In genomic region chr14:36747411-36748184, GRCh38 we compare ENCODE assay signal across 10 cellular contexts.
DNase-seq lines count a peak whose midpoint lies in the region; ATAC-seq and TF ChIP-seq lines count a peak whose summit lies in the region.
"Had no signal": no experiment of that assay in that cellular context is flagged by ENCODE, and none has a peak within 500 bp of the region (broad histone marks: within the 10 kb centered on the region; RNA-seq: fewer than 3 reads in every experiment).

No MANE protein-coding gene starts in this region.

- H3K4me3 ChIP-seq in Caco-2 (ENCODE audit: low read depth, low read length) (no peak overlapping the region), adipocyte (ENCODE audit: low read length) (no peak overlapping the region), left lung (no peak overlapping the region), psoas muscle (no peak overlapping the region)

- H3K4me3 Mint-ChIP-seq in Caco-2 (ENCODE audit: unreplicated experiment) (no peak overlapping the region), HFFc6 (no peak overlapping the region)

- intact Hi-C loops in Caco-2 (cut with micrococcal nuclease; ENCODE audit: unreplicated experiment) (no loop called here), left lung (cut with DNase I) (no loop called here), psoas muscle (cut with DNase I) (no loop called here)

- POLR2A ChIA-PET in Caco-2 (lab: Charles Lee), result no interaction called here

- peaks cover 4% of the 10 kb centered on the region for H3K9me3 ChIP-seq in Caco-2
- peaks cover 9% of the 10 kb centered on the region for H3K9me3 ChIP-seq in adipocyte (ENCODE audit: control insufficient read depth, low read length)
- H3K9me3 ChIP-seq in left lung, result peaks cover 0 to 25% of the 10 kb centered on the region in 2 donors
- H3K9me3 ChIP-seq in psoas muscle, result peaks cover 13% of the 10 kb centered on the region

- no peak overlapping the region for H3K9ac ChIP-seq in adipocyte (ENCODE audit: low read length)

- H3K36me3 ChIP-seq in Caco-2 (ENCODE audit: control insufficient read depth, insufficient read depth, low read length) (no peaks in the 10 kb centered on the region), adipocyte (ENCODE audit: control insufficient read depth, insufficient read depth, low read length, severe bottlenecking) (no peaks in the 10 kb centered on the region), left lung (no peaks in the 10 kb centered on the region), psoas muscle (ENCODE audit: insufficient read depth in 1 of 2, low read depth in 1 of 2) (no peaks in the 10 kb centered on the region)

- H3K4me1 Mint-ChIP-seq in Caco-2 (ENCODE audit: low read depth, unreplicated experiment), result no peaks in the 10 kb centered on the region
- no peaks in the 10 kb centered on the region for H3K4me1 Mint-ChIP-seq in HFFc6 (ENCODE audit: low read depth)

- CTCF ChIA-PET in Caco-2 (lab: Charles Lee), result interaction anchor here (0.6 to 1.5 kb wide), 5 partner anchors 18 to 781 kb away, joined by 3 to 4 read pairs (median 3); no protein-coding TSS in a partner anchor

- no TSS peak for BruUV-seq in Caco-2 (replicated peaks; lab: Mats Ljungman, UMichigan)

- no peak overlapping the region for H3K27ac Mint-ChIP-seq in Caco-2 (ENCODE audit: unreplicated experiment)
- no peak overlapping the region for H3K27ac Mint-ChIP-seq in HFFc6

- WGBS in psoas muscle, 3 donors, result 42 to 46% (median 45%) methylated on average over 8 of the region's 8 CpGs

- ATAC-seq in left lung, result peak; percentile 21
- ATAC-seq in psoas muscle, result no peak

- peaks cover 11% of the 10 kb centered on the region; the same call in 1 of the 2 replicates for H3K4me1 ChIP-seq in Caco-2
- H3K4me1 ChIP-seq in adipocyte (ENCODE audit: control insufficient read depth, insufficient read depth, low read length), result no peaks in the 10 kb centered on the region
- no peaks in the 10 kb centered on the region for H3K4me1 ChIP-seq in left lung
- no peaks in the 10 kb centered on the region for H3K4me1 ChIP-seq in psoas muscle

- H3K36me3 Mint-ChIP-seq in Caco-2 (ENCODE audit: insufficient read depth, unreplicated experiment) (no peaks in the 10 kb centered on the region), HFFc6 (ENCODE audit: low read depth) (no peaks in the 10 kb centered on the region)

- DNase-seq in Caco-2 (peak in 1 of 2 experiments; percentile 16), HFFc6 (peak; percentile 1), adipocyte (ENCODE audit: low read depth) (peak; percentile 53), left lung (no peak), DMS153 treated with DMSO at 0.1 percent for 48 hours (lab: John Stamatoyannopoulos, UW; ENCODE audit: unreplicated experiment) (no peak), psoas muscle (no peak), NCI-H1048 (lab: John Stamatoyannopoulos, UW) (no peak)
- DNase-seq in stimulated activated naive CD4-positive, alpha-beta T cell treated with Interleukin-2 at 50 U/mL for 16 hours (lab: John Stamatoyannopoulos, UW), result no peak
- DNase-seq: activated CD4-positive, alpha-beta T cell treated with anti-CD3 and anti-CD28 coated beads, Interleukin-2, amount 50 U/mL, for 4 hours; stimulated activated CD4-positive, alpha-beta T cell treated with anti-CD3 and anti-CD28 coated beads, Interleukin-15, amount 100 ng/mL, for 24 hours had no signal

- TF ChIP-seq CTCF in Caco-2 (IDR thresholded peaks at IDR 0.05; ENCODE audit: insufficient read depth in 1 of 2, low read depth in 1 of 2, low read length in 1 of 2, severe bottlenecking in 1 of 2, unreplicated experiment in 1 of 2), result peak; percentile 47 to 67
- peak; percentile 80 for TF ChIP-seq CTCF in HFFc6 (IDR thresholded peaks at IDR 0.05)
- TF ChIP-seq CTCF in left lung (IDR thresholded peaks at IDR 0.05), result peak in 1 of 2 donors; percentile 31
- TF ChIP-seq CTCF in psoas muscle (IDR thresholded peaks at IDR 0.05), result no peak

- H3K27me3 ChIP-seq in Caco-2 (replicated peaks; ENCODE audit: control insufficient read depth, insufficient read depth, low read length) (no peaks in the 10 kb centered on the region), adipocyte (replicated peaks; ENCODE audit: control insufficient read depth, insufficient read depth, low read length) (peaks cover 23% of the 10 kb centered on the region), left lung (no peaks in the 10 kb centered on the region), psoas muscle (ENCODE audit: insufficient read depth in 3 of 3, low read length in 2 of 3) (no peaks in the 10 kb centered on the region)

- H3K27ac ChIP-seq in left lung (no peak overlapping the region), psoas muscle (no peak overlapping the region)

- H3K9me3 Mint-ChIP-seq in Caco-2 (ENCODE audit: unreplicated experiment) (peaks cover 3% of the 10 kb centered on the region), HFFc6 (peaks cover 4% of the 10 kb centered on the region)

- no peaks in the 10 kb centered on the region for H3K27me3 Mint-ChIP-seq in Caco-2 (ENCODE audit: insufficient read depth, unreplicated experiment)
- peaks cover 2% of the 10 kb centered on the region for H3K27me3 Mint-ChIP-seq in HFFc6 (ENCODE audit: insufficient read depth)

Comparison
In these comparisons a context has a peak if more than half of its experiments do, and no peak if none do; other contexts are left out.
1. DNase-seq: peak in HFFc6 (single experiment) and adipocyte (single experiment); none in left lung (0 of 2), DMS153 treated with DMSO at 0.1 percent for 48 hours (single experiment), psoas muscle (0 of 2), stimulated activated naive CD4-positive, alpha-beta T cell treated with Interleukin-2 at 50 U/mL for 16 hours (single experiment) and NCI-H1048 (single experiment).